In genomic region chr1:156113263-156114004, GRCh38 we compare ENCODE assay signal across 9 cellular contexts. TPM values are rescaled to one million over a fixed set of nuclear protein-coding genes. Genes with fewer than 3 reads are reported as not detected.
DNase-seq lines count a peak whose midpoint lies in the region; ATAC-seq and TF ChIP-seq lines count a peak whose summit lies in the region.
"Had no signal": no experiment of that assay in that cellular context is flagged by ENCODE, and none has a peak within 500 bp of the region (broad histone marks: within the 10 kb centered on the region; RNA-seq: fewer than 3 reads in every experiment).

No MANE protein-coding gene starts in this region.

- H3K36me3 ChIP-seq in CD4-positive, alpha-beta memory T cell (ENCODE audit: insufficient read depth, low read length): no peaks in the 10 kb centered on the region
- no peaks in the 10 kb centered on the region for H3K36me3 ChIP-seq in SK-N-MC (ENCODE audit: insufficient read depth, low read length)
- no peaks in the 10 kb centered on the region for H3K36me3 ChIP-seq in fibroblast of lung (ENCODE audit: control insufficient read depth, insufficient read depth, low read length)
- H3K36me3 ChIP-seq in rectal smooth muscle tissue (ENCODE audit: control insufficient read depth, insufficient read depth, low read length): peaks cover 3% of the 10 kb centered on the region

- H3K27me3 Mint-ChIP-seq in CD4-positive, alpha-beta memory T cell: no peaks in the 10 kb centered on the region

- peaks cover 40% of the 10 kb centered on the region for H3K79me2 ChIP-seq in fibroblast of lung (ENCODE audit: control insufficient read depth, insufficient read depth, low read length)

- no peaks in the 10 kb centered on the region for H3K27me3 ChIP-seq in CD4-positive, alpha-beta memory T cell (ENCODE audit: insufficient read depth, low read length)
- no peaks in the 10 kb centered on the region for H3K27me3 ChIP-seq in fibroblast of lung (ENCODE audit: control insufficient read depth, insufficient read depth, low read length)
- peaks cover 2% of the 10 kb centered on the region for H3K27me3 ChIP-seq in rectal smooth muscle tissue (ENCODE audit: control insufficient read depth, insufficient read depth, low read length)

- DNase-seq in CD4-positive, alpha-beta memory T cell: peak in 1 of 5 donors; percentile 33
- DNase-seq in SK-N-MC (ENCODE audit: low read depth, low spot score) (no peak), fibroblast of lung (ENCODE audit: low read depth in 2 of 2) (no peak), RPMI8226 (no peak), NOMO-1 treated with dmso at 0.1 percent for 144 hours (lab: John Stamatoyannopoulos, UW; ENCODE audit: unreplicated experiment) (no peak), superior temporal gyrus (ENCODE audit: extremely low spot score) (no peak)
- DNase-seq: NCI-H1417 treated with DMSO at 0.1 percent for 48 hours had no signal

- no peak for TF ChIP-seq CTCF in fibroblast of lung (conservative IDR thresholded peaks at IDR 0.05 in 1 of 2, IDR thresholded peaks at IDR 0.05 in 1 of 2; ENCODE audit: low read depth in 1 of 2, low read length in 2 of 2)

- peak overlapping the region in 7 of 8 donors; percentile 23 to 98 (median 58) for H3K4me3 Mint-ChIP-seq in CD4-positive, alpha-beta memory T cell

- no peak for ATAC-seq in HG03521 (IDR thresholded peaks at IDR 0.05; ENCODE audit: unreplicated experiment)

- peak overlapping the region; percentile 55 for H3K4me2 ChIP-seq in fibroblast of lung (ENCODE audit: extremely low read depth, insufficient read depth, low read length)

- intact Hi-C loops in CD4-positive, alpha-beta memory T cell (cut with micrococcal nuclease): loop anchor here (1.0 to 2.0 kb wide), 4 partner anchors 7 to 17 kb away; no protein-coding TSS in a partner anchor

- peak overlapping the region; percentile 95 to 99 (median 98) for H3K27ac Mint-ChIP-seq in CD4-positive, alpha-beta memory T cell

- H3K9me3 Mint-ChIP-seq in CD4-positive, alpha-beta memory T cell: no peaks in the 10 kb centered on the region

- CTCF ChIA-PET in CD4-positive, alpha-beta memory T cell (lab: Charles Lee; ENCODE audit: partially characterized antibody): interaction anchor here (1.4 to 13.8 kb wide), 4 partner anchors 9 to 17 kb away, joined by 3 to 157 read pairs (median 19); no protein-coding TSS in a partner anchor

- H3K36me3 Mint-ChIP-seq in CD4-positive, alpha-beta memory T cell: peaks cover 0 to 16% of the 10 kb centered on the region in 2 donors

- peaks cover 11 to 45% (median 23%) of the 10 kb centered on the region in 4 donors for H3K4me1 Mint-ChIP-seq in CD4-positive, alpha-beta memory T cell

- H3K4me3 ChIP-seq in CD4-positive, alpha-beta memory T cell (ENCODE audit: low read length in 2 of 2): no peak overlapping the region
- H3K4me3 ChIP-seq in SK-N-MC: peak overlapping the region; percentile 89
- H3K4me3 ChIP-seq in fibroblast of lung (replicated peaks in 1 of 4; ENCODE audit: control extremely low read depth in 1 of 4, insufficient read depth in 1 of 4, low read depth in 3 of 4, low read length in 4 of 4): peak overlapping the region in 3 of 4 experiments; percentile 56 to 100 (median 91)
- peak overlapping the region; percentile 17 for H3K4me3 ChIP-seq in rectal smooth muscle tissue (ENCODE audit: low read length)

- H3K9me3 ChIP-seq in CD4-positive, alpha-beta memory T cell (ENCODE audit: control insufficient read depth in 1 of 2, low read length in 2 of 2): no peaks in the 10 kb centered on the region
- H3K9me3 ChIP-seq in SK-N-MC (ENCODE audit: low read depth, low read length): no peaks in the 10 kb centered on the region
- H3K9me3 ChIP-seq in fibroblast of lung (ENCODE audit: control insufficient read depth, insufficient read depth, low read depth, low read length): no peaks in the 10 kb centered on the region

- H3K4me1 ChIP-seq in CD4-positive, alpha-beta memory T cell (ENCODE audit: insufficient read depth, low read length): peaks cover 37% of the 10 kb centered on the region
- peaks cover 17% of the 10 kb centered on the region for H3K4me1 ChIP-seq in fibroblast of lung (ENCODE audit: control insufficient read depth, extremely low read depth, insufficient read depth, low read length)
- peaks cover 15% of the 10 kb centered on the region for H3K4me1 ChIP-seq in rectal smooth muscle tissue (ENCODE audit: control insufficient read depth, insufficient read depth, low read length)

- H2AFZ ChIP-seq in fibroblast of lung (ENCODE audit: low read length): no peak overlapping the region

- peaks cover 3% of the 10 kb centered on the region for H4K20me1 ChIP-seq in fibroblast of lung (ENCODE audit: control insufficient read depth, extremely low read depth, insufficient read depth, low read length)

- peak overlapping the region; percentile 91 for H3K27ac ChIP-seq in CD4-positive, alpha-beta memory T cell (ENCODE audit: low read depth, low read length)
- peak overlapping the region; percentile 96 for H3K27ac ChIP-seq in SK-N-MC
- H3K27ac ChIP-seq in fibroblast of lung (ENCODE audit: insufficient read depth, low read length): peak overlapping the region; percentile 99
- H3K27ac ChIP-seq in rectal smooth muscle tissue (ENCODE audit: low read depth, low read length): peak overlapping the region; percentile 100

- H3K9ac ChIP-seq in SK-N-MC (ENCODE audit: insufficient read length): peak overlapping the region; percentile 42
- peak overlapping the region; percentile 85 for H3K9ac ChIP-seq in fibroblast of lung (ENCODE audit: insufficient read depth, low read length)
- H3K9ac ChIP-seq in rectal smooth muscle tissue (ENCODE audit: low read length): no peak overlapping the region

- POLR2A ChIA-PET in CD4-positive, alpha-beta memory T cell (lab: Charles Lee; ENCODE audit: partially characterized antibody): interaction anchor here (2.0 to 21.9 kb wide), 4 partner anchors 10 to 99 kb away, joined by 7 to 527 read pairs (median 64); partner anchors contain the start of gene PMF1

RNA-seq across cellular contexts. Expression of gene LMNA, which starts 1.1 kb away (rescaled TPM):
- 10 to 100 TPM; 29.7 to 33.8 TPM for total RNA-seq in CD4-positive, alpha-beta memory T cell
- polyA plus RNA-seq in CD4-positive, alpha-beta memory T cell: 10 to 100 TPM; 19.1 to 47.1 TPM
- 780 and 1,150 TPM in 2 replicates for total RNA-seq in fibroblast of lung
- polyA plus RNA-seq in fibroblast of lung: 613 and 813 TPM in 2 replicates
- 891 and 1,369 TPM in 2 replicates for polyA plus RNA-seq in fibroblast of lung (2012)
- polyA minus RNA-seq in fibroblast of lung (ENCODE audit: low replicate concordance): 720 and 826 TPM in 2 replicates

RNA-seq across cellular contexts. Expression of gene MEX3A, which starts 31.2 kb away (rescaled TPM):
- not detected for total RNA-seq in CD4-positive, alpha-beta memory T cell
- not detected for polyA plus RNA-seq in CD4-positive, alpha-beta memory T cell
- 1.5 and 1.7 TPM in 2 replicates for total RNA-seq in fibroblast of lung
- polyA plus RNA-seq in fibroblast of lung: 0.96 and 2.1 TPM in 2 replicates
- 0.94 and 2.9 TPM in 2 replicates for polyA plus RNA-seq in fibroblast of lung (2012)
- 2.4 and 3.9 TPM in 2 replicates for polyA minus RNA-seq in fibroblast of lung (ENCODE audit: low replicate concordance)

RNA-seq across cellular contexts. Expression of gene SEMA4A, which starts 40.0 kb away (rescaled TPM):
- 1 to 10 TPM; 1.2 TPM for total RNA-seq in CD4-positive, alpha-beta memory T cell
- polyA plus RNA-seq in CD4-positive, alpha-beta memory T cell: 1 to 10 TPM in 1 of 2 donors, under 1 TPM in 1; 0.88 to 1.3 TPM
- 0.77 and 0.99 TPM in 2 replicates for total RNA-seq in fibroblast of lung
- 0.24 and 0.27 TPM in 2 replicates for polyA plus RNA-seq in fibroblast of lung
- 0.28 and 0.44 TPM in 2 replicates for polyA plus RNA-seq in fibroblast of lung (2012)
- 0.27 and 1.8 TPM in 2 replicates for polyA minus RNA-seq in fibroblast of lung (ENCODE audit: low replicate concordance)

RNA-seq across cellular contexts. Expression of gene RAB25, which starts 52.5 kb away (rescaled TPM):
- total RNA-seq in CD4-positive, alpha-beta memory T cell: 1 to 10 TPM in 1 of 2 experiments, under 1 TPM in 1; 0.53 to 1.5 TPM
- polyA plus RNA-seq in CD4-positive, alpha-beta memory T cell: 1 to 10 TPM; 5.9 to 6.6 TPM
- not detected in 2 replicates for total RNA-seq in fibroblast of lung
- polyA plus RNA-seq in fibroblast of lung: not detected in 2 replicates
- polyA plus RNA-seq in fibroblast of lung (2012): not detected in 2 replicates
- polyA minus RNA-seq in fibroblast of lung (ENCODE audit: low replicate concordance): 1.2 TPM in 1 of 2 replicates, not detected in the other

RNA-seq across cellular contexts. Expression of gene LAMTOR2, which starts 58.9 kb away (rescaled TPM):
- 10 to 100 TPM; 33.0 to 35.5 TPM for total RNA-seq in CD4-positive, alpha-beta memory T cell
- 100 to 1,000 TPM; 136 to 151 TPM for polyA plus RNA-seq in CD4-positive, alpha-beta memory T cell
- 75.0 and 84.7 TPM in 2 replicates for total RNA-seq in fibroblast of lung
- 56.3 and 59.0 TPM in 2 replicates for polyA plus RNA-seq in fibroblast of lung
- 91.5 and 97.8 TPM in 2 replicates for polyA plus RNA-seq in fibroblast of lung (2012)
- polyA minus RNA-seq in fibroblast of lung (ENCODE audit: low replicate concordance): 40.3 and 60.4 TPM in 2 replicates

Comparison
In these comparisons a context has a peak if more than half of its experiments do, and no peak if none do; other contexts are left out.
1. H3K4me3 ChIP-seq: peak in SK-N-MC (single experiment), fibroblast of lung (3 of 4) and rectal smooth muscle tissue (single experiment); none in CD4-positive, alpha-beta memory T cell (0 of 2).
2. RNA of gene LMNA, which starts 1.1 kb away (total RNA-seq): 780 to 1,150 TPM in fibroblast of lung; 29.7 to 33.8 TPM in CD4-positive, alpha-beta memory T cell; every median in the first group is over 10 times any median in the second.
3. Peak in every context shown above with its lines, with median percentiles within 50 percentile points of each other: H3K27ac ChIP-seq.